1 cellular context compared by ENCODE assay signal in the genomic region with DNA sequence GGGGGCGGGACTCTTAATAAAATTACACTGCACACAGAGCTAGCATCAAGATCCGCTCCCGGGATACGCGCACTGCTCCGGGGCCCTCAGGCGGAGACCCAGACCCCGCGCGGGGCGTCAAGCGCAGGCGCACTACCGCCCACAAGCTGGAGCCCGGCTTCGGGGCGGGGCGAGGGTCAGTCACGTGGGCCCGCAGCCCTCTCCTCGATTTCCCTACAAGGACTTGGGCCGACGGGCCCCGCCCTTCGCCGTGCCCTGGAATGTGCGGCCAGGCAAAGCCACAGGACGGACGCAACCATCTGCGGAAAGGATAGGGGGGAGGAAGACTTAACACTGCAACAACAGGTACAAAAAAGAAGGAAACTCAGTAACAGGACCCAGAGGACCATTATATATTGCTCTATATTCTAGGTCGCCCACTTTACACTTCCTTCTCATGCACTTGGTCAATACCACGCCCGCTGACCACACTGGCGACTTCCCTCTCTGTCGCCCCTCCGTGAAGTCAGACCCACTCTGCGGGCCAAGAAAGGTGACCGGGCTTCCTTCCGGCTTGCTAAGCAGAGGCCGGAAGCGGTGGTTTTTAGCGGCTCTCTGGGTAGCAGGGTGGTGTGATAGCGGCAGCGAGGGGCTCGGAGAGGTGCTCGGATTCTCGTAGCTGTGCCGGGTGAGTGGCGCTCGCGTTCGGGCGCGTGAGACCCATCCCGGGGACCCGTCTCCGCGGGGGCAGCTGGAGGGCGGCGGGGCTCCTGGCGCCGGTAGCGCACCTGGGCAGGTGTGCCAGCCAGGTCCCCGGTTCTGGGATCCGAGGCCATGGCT.
TF ChIP-seq lines count a peak whose summit lies in the region.

Gene MYL12A (plus strand): TSS at position 559 of the 819 bp plus-strand sequence. CDS start 5,447 bp downstream, outside the sequence.

TF ChIP-seq in HepG2, 621 proteins besides CTCF, POLR2A, EP300 and RAD21 (continued from another document and continues in another):
- TF ChIP-seq ZNF280D (CRISPR knock-in tag; IDR thresholded peaks at IDR 0.05) (0 out of 2 replicates have a peak, but pooled peaks have one; percentile 46), PCBP1 (IDR thresholded peaks at IDR 0.05; ENCODE audit: borderline replicate concordance, low read depth, low read length) (0 out of 2 replicates have a peak, but pooled peaks have one; percentile 27), PHF21A (CRISPR knock-in tag; IDR thresholded peaks at IDR 0.05) (peak; percentile 61; the same call in 1 of the 2 replicates), SP4 (CRISPR knock-in tag; IDR thresholded peaks at IDR 0.05) (peak; percentile 91), TP53 (CRISPR knock-in tag; conservative IDR thresholded peaks at IDR 0.05) (no peak), TRIM24 (CRISPR knock-in tag; IDR thresholded peaks at IDR 0.05) (no peak), ATRX (CRISPR knock-in tag; IDR thresholded peaks at IDR 0.05; ENCODE audit: borderline replicate concordance) (no peak), ZNF329 (CRISPR knock-in tag; IDR thresholded peaks at IDR 0.05; ENCODE audit: low read depth) (no peak), ARID2 (CRISPR knock-in tag; IDR thresholded peaks at IDR 0.05; ENCODE audit: borderline replicate concordance) (peak; percentile 85; the same call in 1 of the 2 replicates), ZNF839 (CRISPR knock-in tag; IDR thresholded peaks at IDR 0.05; ENCODE audit: borderline replicate concordance) (no peak), ZSCAN29 (CRISPR knock-in tag; conservative IDR thresholded peaks at IDR 0.05) (no peak), RERE (CRISPR knock-in tag; IDR thresholded peaks at IDR 0.05; ENCODE audit: low read depth) (no peak), ZNF292 (CRISPR knock-in tag; IDR thresholded peaks at IDR 0.05; ENCODE audit: borderline replicate concordance, low read depth) (no peak), ATF7 (IDR thresholded peaks at IDR 0.05) (peak; percentile 89), ATF7 (CRISPR knock-in tag; IDR thresholded peaks at IDR 0.05) (no peak), ZNF431 (CRISPR knock-in tag; IDR thresholded peaks at IDR 0.05; ENCODE audit: borderline replicate concordance, low read depth) (no peak; the same call in 1 of the 2 replicates), ZNF558 (CRISPR knock-in tag; IDR thresholded peaks at IDR 0.05; ENCODE audit: borderline replicate concordance) (peak; percentile 74; the same call in 1 of the 2 replicates), NAIF1 (CRISPR knock-in tag; IDR thresholded peaks at IDR 0.05; ENCODE audit: borderline replicate concordance) (no peak), REXO4 (CRISPR knock-in tag; IDR thresholded peaks at IDR 0.05; ENCODE audit: borderline replicate concordance) (no peak), ZKSCAN1 (IDR thresholded peaks at IDR 0.05; ENCODE audit: low read length) (no peak), ZBTB44 (CRISPR knock-in tag; IDR thresholded peaks at IDR 0.05) (peak; percentile 69; the same call in 1 of the 2 replicates), ZNF891 (CRISPR knock-in tag; IDR thresholded peaks at IDR 0.05) (peak; percentile 77), SNRNP70 (IDR thresholded peaks at IDR 0.05; ENCODE audit: low read depth, low read length) (no peak), ZSCAN31 (CRISPR knock-in tag; IDR thresholded peaks at IDR 0.05; ENCODE audit: low read depth) (peak; percentile 59; the same call in 1 of the 2 replicates), ZNF703 (CRISPR knock-in tag; IDR thresholded peaks at IDR 0.05; ENCODE audit: borderline replicate concordance) (no peak), NR2F1 (CRISPR knock-in tag; IDR thresholded peaks at IDR 0.05) (peak; percentile 56 to 58), POLR2G (IDR thresholded peaks at IDR 0.05; ENCODE audit: low read depth, low read length) (peak; percentile 91), USF2 (IDR thresholded peaks at IDR 0.05; ENCODE audit: low read depth, low read length) (peak; percentile 94), USF2 (CRISPR knock-in tag; IDR thresholded peaks at IDR 0.05; ENCODE audit: borderline replicate concordance) (peak; percentile 100)
- TF ChIP-seq, protein P1, sequence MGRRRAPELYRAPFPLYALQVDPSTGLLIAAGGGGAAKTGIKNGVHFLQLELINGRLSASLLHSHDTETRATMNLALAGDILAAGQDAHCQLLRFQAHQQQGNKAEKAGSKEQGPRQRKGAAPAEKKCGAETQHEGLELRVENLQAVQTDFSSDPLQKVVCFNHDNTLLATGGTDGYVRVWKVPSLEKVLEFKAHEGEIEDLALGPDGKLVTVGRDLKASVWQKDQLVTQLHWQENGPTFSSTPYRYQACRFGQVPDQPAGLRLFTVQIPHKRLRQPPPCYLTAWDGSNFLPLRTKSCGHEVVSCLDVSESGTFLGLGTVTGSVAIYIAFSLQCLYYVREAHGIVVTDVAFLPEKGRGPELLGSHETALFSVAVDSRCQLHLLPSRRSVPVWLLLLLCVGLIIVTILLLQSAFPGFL (CRISPR knock-in tag; IDR thresholded peaks at IDR 0.05), result no peak
- TF ChIP-seq, protein P2, sequence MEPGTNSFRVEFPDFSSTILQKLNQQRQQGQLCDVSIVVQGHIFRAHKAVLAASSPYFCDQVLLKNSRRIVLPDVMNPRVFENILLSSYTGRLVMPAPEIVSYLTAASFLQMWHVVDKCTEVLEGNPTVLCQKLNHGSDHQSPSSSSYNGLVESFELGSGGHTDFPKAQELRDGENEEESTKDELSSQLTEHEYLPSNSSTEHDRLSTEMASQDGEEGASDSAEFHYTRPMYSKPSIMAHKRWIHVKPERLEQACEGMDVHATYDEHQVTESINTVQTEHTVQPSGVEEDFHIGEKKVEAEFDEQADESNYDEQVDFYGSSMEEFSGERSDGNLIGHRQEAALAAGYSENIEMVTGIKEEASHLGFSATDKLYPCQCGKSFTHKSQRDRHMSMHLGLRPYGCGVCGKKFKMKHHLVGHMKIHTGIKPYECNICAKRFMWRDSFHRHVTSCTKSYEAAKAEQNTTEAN (CRISPR knock-in tag; conservative IDR thresholded peaks at IDR 0.05), result 0 out of 2 replicates have a peak, but pooled peaks have one; percentile 14
- TF ChIP-seq, protein P3, sequence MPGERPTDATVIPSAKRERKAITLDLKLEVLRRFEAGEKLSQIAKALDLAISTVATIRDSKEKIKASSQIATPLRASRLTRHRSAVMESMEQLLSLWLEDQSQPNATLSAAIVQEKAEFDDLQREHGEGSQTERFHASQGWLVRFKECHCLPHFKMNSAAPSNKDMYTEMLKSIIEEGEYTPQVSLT (CRISPR knock-in tag; IDR thresholded peaks at IDR 0.05; ENCODE audit: borderline replicate concordance, low read depth), result no peak
- TF ChIP-seq, protein P4, sequence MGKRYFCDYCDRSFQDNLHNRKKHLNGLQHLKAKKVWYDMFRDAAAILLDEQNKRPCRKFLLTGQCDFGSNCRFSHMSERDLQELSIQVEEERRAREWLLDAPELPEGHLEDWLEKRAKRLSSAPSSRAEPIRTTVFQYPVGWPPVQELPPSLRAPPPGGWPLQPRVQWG (CRISPR knock-in tag; IDR thresholded peaks at IDR 0.05; ENCODE audit: borderline replicate concordance, low read depth), result no peak
- TF ChIP-seq, protein P5, sequence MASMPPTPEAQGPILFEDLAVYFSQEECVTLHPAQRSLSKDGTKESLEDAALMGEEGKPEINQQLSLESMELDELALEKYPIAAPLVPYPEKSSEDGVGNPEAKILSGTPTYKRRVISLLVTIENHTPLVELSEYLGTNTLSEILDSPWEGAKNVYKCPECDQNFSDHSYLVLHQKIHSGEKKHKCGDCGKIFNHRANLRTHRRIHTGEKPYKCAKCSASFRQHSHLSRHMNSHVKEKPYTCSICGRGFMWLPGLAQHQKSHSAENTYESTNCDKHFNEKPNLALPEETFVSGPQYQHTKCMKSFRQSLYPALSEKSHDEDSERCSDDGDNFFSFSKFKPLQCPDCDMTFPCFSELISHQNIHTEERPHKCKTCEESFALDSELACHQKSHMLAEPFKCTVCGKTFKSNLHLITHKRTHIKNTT (CRISPR knock-in tag; IDR thresholded peaks at IDR 0.05), result no peak
